13 cellular contexts compared by ENCODE assay signal in genomic region chr18:9721893-9722515, GRCh38.
"Had no signal": no experiment of that assay in that cellular context is flagged by ENCODE, and none has a peak within 500 bp of the region (broad histone marks: within the 10 kb centered on the region; RNA-seq: fewer than 3 reads in every experiment).

No MANE protein-coding gene starts in this region.

- H3K4me1 ChIP-seq: gastrocnemius medialis, parathyroid adenoma had no signal

- H3K4me3 Mint-ChIP-seq: activated CD8-positive, alpha-beta T cell treated with anti-CD3 and anti-CD28 coated beads for 36 hours; activated naive CD4-positive, alpha-beta T cell treated with anti-CD3 and anti-CD28 coated beads for 36 hours; activated T-helper 17 cell treated with anti-CD3 and anti-CD28 coated beads, Interleukin-2, amount 50 U/mL, for 72 hours; neural crest cell had no signal

- H3K79me2 ChIP-seq: parathyroid adenoma had no signal

- H3K9me3 Mint-ChIP-seq: activated CD8-positive, alpha-beta T cell treated with anti-CD3 and anti-CD28 coated beads for 36 hours; activated T-helper 17 cell treated with anti-CD3 and anti-CD28 coated beads, Interleukin-2, amount 50 U/mL, for 72 hours had no signal

- H3K4me3 ChIP-seq: cardiac muscle cell, gastrocnemius medialis, heart right ventricle, left lung, skin epidermis, tibial artery had no signal

- H3K27me3 ChIP-seq: cardiac muscle cell, gastrocnemius medialis, heart right ventricle, left lung, tibial artery had no signal

- H3K9ac ChIP-seq: parathyroid adenoma had no signal

- H3K36me3 ChIP-seq: cardiac muscle cell, gastrocnemius medialis had no signal

- DNase-seq: activated CD8-positive, alpha-beta T cell treated with anti-CD3 and anti-CD28 coated beads for 36 hours; effector CD4-positive, alpha-beta T cell; gastrocnemius medialis; heart right ventricle; left lung; T-helper 9 cell; tibial artery had no signal

- H3K9me3 ChIP-seq: gastrocnemius medialis, left lung, tibial artery had no signal

- H3K27ac Mint-ChIP-seq: activated CD8-positive, alpha-beta T cell treated with anti-CD3 and anti-CD28 coated beads for 36 hours; activated naive CD4-positive, alpha-beta T cell treated with anti-CD3 and anti-CD28 coated beads for 36 hours; activated T-helper 17 cell treated with anti-CD3 and anti-CD28 coated beads, Interleukin-2, amount 50 U/mL, for 72 hours had no signal

- H3K4me1 Mint-ChIP-seq: activated T-helper 17 cell treated with anti-CD3 and anti-CD28 coated beads, Interleukin-2, amount 50 U/mL, for 72 hours had no signal

- ATAC-seq: activated CD8-positive, alpha-beta T cell treated with anti-CD3 and anti-CD28 coated beads for 36 hours; activated T-helper 17 cell treated with anti-CD3 and anti-CD28 coated beads, Interleukin-2, amount 50 U/mL, for 72 hours; gastrocnemius medialis had no signal

- H3K27ac ChIP-seq: cardiac muscle cell, gastrocnemius medialis, heart right ventricle, parathyroid adenoma, skin epidermis, tibial artery had no signal
